Comparison of ENCODE assay signal across 8 cellular contexts in genomic region chr20:33673115-33673410, GRCh38. TPM values are rescaled to one million over a fixed set of nuclear protein-coding genes. Genes with fewer than 3 reads are reported as not detected.
DNase-seq lines count a peak whose midpoint lies in the region; TF ChIP-seq lines count a peak whose summit lies in the region.

No MANE protein-coding gene starts in this region.

- H3K27me3 ChIP-seq in SJCRH30 (no peaks in the 10 kb centered on the region), fibroblast of lung (ENCODE audit: control insufficient read depth, insufficient read depth, low read length) (no peaks in the 10 kb centered on the region), rectal smooth muscle tissue (ENCODE audit: control insufficient read depth, insufficient read depth, low read length) (no peaks in the 10 kb centered on the region)

- no peaks in the 10 kb centered on the region for H3K79me2 ChIP-seq in fibroblast of lung (ENCODE audit: control insufficient read depth, insufficient read depth, low read length)

- DNase-seq in Calu3 (no peak), SJCRH30 (no peak), fibroblast of lung (ENCODE audit: low read depth in 2 of 2) (no peak), DMS79 (lab: John Stamatoyannopoulos, UW) (no peak), T-helper 9 cell (no peak), DMS79 treated with DMSO at 0.1 percent for 48 hours (lab: John Stamatoyannopoulos, UW) (no peak)
- DNase-seq in effector CD8-positive, alpha-beta T cell (lab: John Stamatoyannopoulos, UW), result no peak

- TF ChIP-seq CTCF in Calu3 (IDR thresholded peaks at IDR 0.05; ENCODE audit: unreplicated experiment) (no peak), fibroblast of lung (conservative IDR thresholded peaks at IDR 0.05 in 1 of 2, IDR thresholded peaks at IDR 0.05 in 1 of 2; ENCODE audit: low read depth in 1 of 2, low read length in 2 of 2) (no peak)

- peak overlapping the region; percentile 94 for H3K4me3 Mint-ChIP-seq in Calu3 (ENCODE audit: low read depth, unreplicated experiment)

- H4K20me1 ChIP-seq in fibroblast of lung (ENCODE audit: control insufficient read depth, extremely low read depth, insufficient read depth, low read length), result no peaks in the 10 kb centered on the region

- peaks cover 38% of the 10 kb centered on the region for H3K36me3 ChIP-seq in SJCRH30
- H3K36me3 ChIP-seq in fibroblast of lung (ENCODE audit: control insufficient read depth, insufficient read depth, low read length), result peaks cover 7% of the 10 kb centered on the region
- peaks cover 6% of the 10 kb centered on the region for H3K36me3 ChIP-seq in rectal smooth muscle tissue (ENCODE audit: control insufficient read depth, insufficient read depth, low read length)

- H3K27ac ChIP-seq in SJCRH30 (peak overlapping the region; percentile 50), fibroblast of lung (ENCODE audit: insufficient read depth, low read length) (no peak overlapping the region), rectal smooth muscle tissue (ENCODE audit: low read depth, low read length) (no peak overlapping the region)

- no peaks in the 10 kb centered on the region for H3K27me3 Mint-ChIP-seq in Calu3 (ENCODE audit: unreplicated experiment)

- peak overlapping the region; percentile 87 for H3K4me2 ChIP-seq in fibroblast of lung (ENCODE audit: extremely low read depth, insufficient read depth, low read length)

- CTCF ChIA-PET in Calu3 (lab: Charles Lee), result interaction anchor here (0.7 to 1.6 kb wide), 2 partner anchors 9 to 131 kb away, joined by 3 to 5 read pairs; no protein-coding TSS in a partner anchor

- peaks cover 18% of the 10 kb centered on the region for H3K4me1 Mint-ChIP-seq in Calu3 (ENCODE audit: low read depth, unreplicated experiment)

- H3K4me3 ChIP-seq in SJCRH30 (peak overlapping the region; percentile 74), fibroblast of lung (replicated peaks in 1 of 4; ENCODE audit: control extremely low read depth in 1 of 4, insufficient read depth in 1 of 4, low read depth in 3 of 4, low read length in 4 of 4) (peak overlapping the region; percentile 52 to 76 (median 63)), rectal smooth muscle tissue (ENCODE audit: low read length) (peak overlapping the region; percentile 75)

- no peaks in the 10 kb centered on the region for H3K9me3 Mint-ChIP-seq in Calu3 (ENCODE audit: low read depth, unreplicated experiment)

- H3K9ac ChIP-seq in fibroblast of lung (ENCODE audit: insufficient read depth, low read length) (no peak overlapping the region), rectal smooth muscle tissue (ENCODE audit: low read length) (peak overlapping the region; percentile 64)

- no peak overlapping the region for H2AFZ ChIP-seq in fibroblast of lung (ENCODE audit: low read length)

- H3K36me3 Mint-ChIP-seq in Calu3 (ENCODE audit: insufficient read depth, unreplicated experiment), result peaks cover 55% of the 10 kb centered on the region

- intact Hi-C loops in Calu3 (cut with micrococcal nuclease; ENCODE audit: unreplicated experiment), result no loop called here

- peak overlapping the region; percentile 68 for H3K27ac Mint-ChIP-seq in Calu3 (ENCODE audit: unreplicated experiment)

- H3K4me1 ChIP-seq in SJCRH30 (peaks cover 29% of the 10 kb centered on the region), fibroblast of lung (ENCODE audit: control insufficient read depth, extremely low read depth, insufficient read depth, low read length) (peaks cover 19% of the 10 kb centered on the region), rectal smooth muscle tissue (ENCODE audit: control insufficient read depth, insufficient read depth, low read length) (peaks cover 23% of the 10 kb centered on the region)

- no TSS peak for BruUV-seq in Calu3 (replicated peaks; lab: Mats Ljungman, UMichigan)

- H3K9me3 ChIP-seq in SJCRH30 (replicated peaks) (no peaks in the 10 kb centered on the region), fibroblast of lung (ENCODE audit: control insufficient read depth, insufficient read depth, low read depth, low read length) (no peaks in the 10 kb centered on the region)

RNA-seq across cellular contexts. Expression of gene NECAB3, which starts 1.2 kb away (rescaled TPM):
- total RNA-seq in Calu3 (2022) (65.5 and 80.8 TPM in 2 replicates), fibroblast of lung (20.5 and 21.6 TPM in 2 replicates)
- 28.2 and 30.8 TPM in 2 replicates for total RNA-seq in SJCRH30 (2014; rRNA removed; shearing (Covaris generic))
- 5.1 and 7.1 TPM in 2 replicates for polyA plus RNA-seq in fibroblast of lung
- polyA plus RNA-seq in fibroblast of lung (2012), result 6.7 and 11.1 TPM in 2 replicates
- 7.1 and 25.0 TPM in 2 replicates for polyA minus RNA-seq in fibroblast of lung (ENCODE audit: low replicate concordance)

RNA-seq across cellular contexts. Expression of gene ACTL10, which starts 6.3 kb away (rescaled TPM):
- 5.4 and 7.3 TPM in 2 replicates for total RNA-seq in Calu3 (2022)
- total RNA-seq in SJCRH30 (2014; rRNA removed; shearing (Covaris generic)), result 0.10 TPM in 1 of 2 replicates, not detected in the other
- total RNA-seq in fibroblast of lung, result 1.8 and 2.0 TPM in 2 replicates
- polyA plus RNA-seq in fibroblast of lung, result 0.26 and 0.32 TPM in 2 replicates
- polyA plus RNA-seq in fibroblast of lung (2012), result 0.97 and 1.2 TPM in 2 replicates
- polyA minus RNA-seq in fibroblast of lung (ENCODE audit: low replicate concordance), result 0.15 and 0.39 TPM in 2 replicates

RNA-seq across cellular contexts. Expression of gene C20orf144, which starts 10.9 kb away (rescaled TPM):
- total RNA-seq in Calu3 (2022), result 0.45 and 0.76 TPM in 2 replicates
- 0.38 and 0.42 TPM in 2 replicates for total RNA-seq in SJCRH30 (2014; rRNA removed; shearing (Covaris generic))
- total RNA-seq in fibroblast of lung, result under 0.01 and 0.17 TPM in 2 replicates
- polyA plus RNA-seq in fibroblast of lung, result 0.10 and 0.20 TPM in 2 replicates
- 0.16 and 0.28 TPM in 2 replicates for polyA plus RNA-seq in fibroblast of lung (2012)
- 1.3 TPM in 1 of 2 replicates, not detected in the other for polyA minus RNA-seq in fibroblast of lung (ENCODE audit: low replicate concordance)

RNA-seq across cellular contexts. Expression of gene E2F1, which starts 13.1 kb away (rescaled TPM):
- 56.9 and 62.3 TPM in 2 replicates for total RNA-seq in Calu3 (2022)
- 103 and 112 TPM in 2 replicates for total RNA-seq in SJCRH30 (2014; rRNA removed; shearing (Covaris generic))
- total RNA-seq in fibroblast of lung, result 0.51 and 2.1 TPM in 2 replicates
- 3.5 and 9.6 TPM in 2 replicates for polyA plus RNA-seq in fibroblast of lung
- 5.0 and 16.9 TPM in 2 replicates for polyA plus RNA-seq in fibroblast of lung (2012)
- 11.5 and 29.2 TPM in 2 replicates for polyA minus RNA-seq in fibroblast of lung (ENCODE audit: low replicate concordance)

RNA-seq across cellular contexts. Expression of gene PXMP4, which starts 47.0 kb away (rescaled TPM):
- 18.7 and 20.3 TPM in 2 replicates for total RNA-seq in Calu3 (2022)
- 7.4 and 8.2 TPM in 2 replicates for total RNA-seq in SJCRH30 (2014; rRNA removed; shearing (Covaris generic))
- 4.6 and 6.3 TPM in 2 replicates for total RNA-seq in fibroblast of lung
- 4.1 and 5.2 TPM in 2 replicates for polyA plus RNA-seq in fibroblast of lung
- 6.6 and 11.0 TPM in 2 replicates for polyA plus RNA-seq in fibroblast of lung (2012)
- 22.2 and 24.9 TPM in 2 replicates for polyA minus RNA-seq in fibroblast of lung (ENCODE audit: low replicate concordance)
